20 cellular contexts compared by ENCODE assay signal in the genomic region with DNA sequence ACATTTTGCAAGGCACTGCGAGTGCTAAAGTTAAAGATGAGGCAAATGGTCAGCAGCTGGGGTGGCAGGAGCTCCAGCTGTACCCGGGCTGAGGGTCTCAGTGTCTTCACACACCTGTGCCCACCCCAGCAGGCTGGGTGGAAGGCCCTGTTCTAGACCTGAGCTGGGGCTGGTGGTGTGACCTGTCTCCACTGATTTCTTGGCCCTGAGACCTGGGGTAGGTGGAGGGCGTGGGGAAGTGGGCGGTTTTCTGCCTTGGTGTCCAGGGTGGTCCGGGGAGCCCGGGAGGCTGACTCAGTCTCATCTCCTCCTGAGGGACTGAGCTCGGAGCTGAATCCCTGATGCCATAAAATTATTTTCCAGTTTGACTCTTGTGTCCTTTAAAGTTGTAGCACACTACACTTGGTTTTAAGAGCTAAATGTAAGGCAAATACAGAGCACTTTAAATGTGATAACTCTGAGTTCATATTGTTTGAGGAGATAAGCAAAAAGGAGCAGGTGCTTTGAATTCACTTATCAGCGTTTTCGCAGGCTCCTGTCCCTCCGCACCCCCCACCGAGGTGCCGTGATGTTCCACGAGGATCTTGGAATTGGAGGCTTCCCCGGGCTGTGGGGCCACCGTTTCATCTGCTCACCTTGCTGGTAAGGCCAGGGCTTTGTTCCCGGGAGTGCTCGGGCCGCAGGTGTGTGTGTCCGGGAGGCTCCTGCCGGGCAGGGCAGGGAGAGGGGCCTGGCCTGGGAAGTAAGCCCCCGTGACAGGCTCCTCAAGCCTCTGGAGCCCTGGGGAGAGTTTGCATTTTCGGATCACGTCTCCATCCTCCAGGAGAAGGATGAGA.
"Had no signal": no experiment of that assay in that cellular context is flagged by ENCODE, and none has a peak within 500 bp of the region (broad histone marks: within the 10 kb centered on the region; RNA-seq: fewer than 3 reads in every experiment).

No MANE protein-coding gene starts in this region.

- H3K4me3 ChIP-seq: mucosa of descending colon, ovary, right lobe of liver, smooth muscle cell, testis had no signal

- H3K27me3 ChIP-seq: ovary, right lobe of liver, testis had no signal

- H3K27ac ChIP-seq: epithelial cell of prostate, ovary, right lobe of liver, testis had no signal

- H3K36me3 ChIP-seq: ovary, right lobe of liver had no signal

- DNase-seq: activated CD4-positive, alpha-beta T cell treated with anti-CD3 and anti-CD28 coated beads, Interleukin-2, amount 10 ng/mL, durations not matched to agents 24 days and 14 days; activated CD4-positive, CD25-positive, alpha-beta regulatory T cell; activated CD8-positive, alpha-beta T cell treated with anti-CD3 and anti-CD28 coated beads for 36 hours; activated naive CD4-positive, alpha-beta T cell treated with anti-CD3 and anti-CD28 coated beads for 36 hours; activated T-cell treated with anti-CD3 and anti-CD28 coated beads, Interleukin-2, amount 50 U/mL, for 1 hour; caudate nucleus; effector memory CD8-positive, alpha-beta T cell; foreskin fibroblast; hypothalamus; left cardiac atrium; mesenchymal stem cell; mucosa of descending colon; naive B cell; ovary; right lobe of liver; stimulated activated CD4-positive, alpha-beta T cell treated with anti-CD3 and anti-CD28 coated beads, Interleukin-4, amount 100 ng/mL, for 1 hour; T-helper 9 cell; testis had no signal

- ATAC-seq: activated CD8-positive, alpha-beta T cell treated with anti-CD3 and anti-CD28 coated beads for 36 hours; effector memory CD8-positive, alpha-beta T cell; left cardiac atrium; mucosa of descending colon; right lobe of liver had no signal

- H3K9me3 ChIP-seq: mucosa of descending colon, ovary, right lobe of liver, testis had no signal

- H3K4me2 ChIP-seq: smooth muscle cell had no signal
